ENCODE assay signal across 13 cellular contexts in genomic region chr12:27608890-27609289, GRCh38.
DNase-seq lines count a peak whose midpoint lies in the region; ATAC-seq and TF ChIP-seq lines count a peak whose summit lies in the region.
"Had no signal": no experiment of that assay in that cellular context is flagged by ENCODE, and none has a peak within 500 bp of the region (broad histone marks: within the 10 kb centered on the region; RNA-seq: fewer than 3 reads in every experiment).

No MANE protein-coding gene starts in this region.

- peaks cover 32% of the 10 kb centered on the region for H3K4me1 Mint-ChIP-seq in nephron progenitor cell
- H3K4me1 Mint-ChIP-seq: activated naive CD8-positive, alpha-beta T cell treated with anti-CD3 and anti-CD28 coated beads, Interleukin-2, amount 10 ng/mL, durations not matched to agents 7 days and 5 days; B cell; stimulated activated memory B cell treated with anti-CD40 and anti-IgM and Interleukin-4, amounts not matched to agents 10 μg/mL and 1 μg/mL and 100 μg/mL, for 72 hours had no signal

- peak overlapping the region; percentile 80 for H3K27ac Mint-ChIP-seq in nephron progenitor cell
- peak overlapping the region in 1 of 2 donors; percentile 45 for H3K27ac Mint-ChIP-seq in activated naive CD4-positive, alpha-beta T cell treated with anti-CD3 and anti-CD28 coated beads, Interleukin-2, amount 50 U/mL, for 72 hours
- H3K27ac Mint-ChIP-seq: activated naive CD8-positive, alpha-beta T cell treated with anti-CD3 and anti-CD28 coated beads, Interleukin-2, amount 10 ng/mL, durations not matched to agents 7 days and 5 days; B cell; stimulated activated memory B cell treated with anti-CD40 and anti-IgM and Interleukin-4, amounts not matched to agents 10 μg/mL and 1 μg/mL and 100 μg/mL, for 72 hours; T-helper 2 cell treated with Interferon-gamma antibody and Interleukin-4, amounts not matched to agents 5 μg/mL and 100 μg/mL, for 36 hours had no signal

- TF ChIP-seq EP300 in transverse colon (IDR thresholded peaks at IDR 0.05; ENCODE audit: low read depth): no peak

- H3K27me3 ChIP-seq in MG63: no peaks in the 10 kb centered on the region
- H3K27me3 ChIP-seq in dorsolateral prefrontal cortex: no peaks in the 10 kb centered on the region
- no peaks in the 10 kb centered on the region for H3K27me3 ChIP-seq in transverse colon
- H3K27me3 ChIP-seq: SJCRH30 had no signal

- H3K36me3 Mint-ChIP-seq in nephron progenitor cell (ENCODE audit: low read depth): peaks cover 20% of the 10 kb centered on the region
- H3K36me3 Mint-ChIP-seq in activated naive CD4-positive, alpha-beta T cell treated with anti-CD3 and anti-CD28 coated beads, Interleukin-2, amount 50 U/mL, for 72 hours: peaks cover 0 to 1% of the 10 kb centered on the region in 2 donors

- H3K27me3 Mint-ChIP-seq in nephron progenitor cell (ENCODE audit: low read depth, poor library complexity): no peaks in the 10 kb centered on the region
- H3K27me3 Mint-ChIP-seq: B cell; stimulated activated memory B cell treated with anti-CD40 and anti-IgM and Interleukin-4, amounts not matched to agents 10 μg/mL and 1 μg/mL and 100 μg/mL, for 72 hours had no signal

- H3K4me3 Mint-ChIP-seq in nephron progenitor cell: no peak overlapping the region
- H3K4me3 Mint-ChIP-seq: activated naive CD8-positive, alpha-beta T cell treated with anti-CD3 and anti-CD28 coated beads, Interleukin-2, amount 10 ng/mL, durations not matched to agents 7 days and 5 days; B cell; stimulated activated memory B cell treated with anti-CD40 and anti-IgM and Interleukin-4, amounts not matched to agents 10 μg/mL and 1 μg/mL and 100 μg/mL, for 72 hours; T-helper 2 cell treated with Interferon-gamma antibody and Interleukin-4, amounts not matched to agents 5 μg/mL and 100 μg/mL, for 36 hours had no signal

- in situ Hi-C loops in transverse colon (cut with MboI; ENCODE audit: low pct_ligation_motif_present in 1 of 4, low pct_unique_long_range_greater_than_20kb in 1 of 4, low sequenced_read_pairs in 3 of 4): no loop called here

- no peak for TF ChIP-seq CTCF in dorsolateral prefrontal cortex (IDR thresholded peaks at IDR 0.05 in 54 of 56, conservative IDR thresholded peaks at IDR 0.05 in 2 of 56; ENCODE audit: low read depth in 1 of 56, partially characterized antibody in 56 of 56)
- TF ChIP-seq CTCF in nephron progenitor cell (IDR thresholded peaks at IDR 0.05): no peak
- TF ChIP-seq CTCF in transverse colon (IDR thresholded peaks at IDR 0.05): no peak

- no peak for TF ChIP-seq POLR2A in transverse colon (IDR thresholded peaks at IDR 0.05)

- H3K27ac ChIP-seq in dorsolateral prefrontal cortex (peak overlapping the region in 52 of 59 donors; percentile 3 to 87 (median 65)), transverse colon (peak overlapping the region in 3 of 4 donors; percentile 3 to 27 (median 11))
- H3K27ac ChIP-seq: SJCRH30 had no signal

- no peak for ATAC-seq in activated naive CD4-positive, alpha-beta T cell treated with anti-CD3 and anti-CD28 coated beads, Interleukin-2, amount 50 U/mL, for 72 hours

- DNase-seq in MG63 (no peak), dorsolateral prefrontal cortex (peak in 1 of 10 donors; percentile 36), nephron progenitor cell (no peak), transverse colon (no peak), ureter (ENCODE audit: low spot score) (no peak), activated gamma-delta T cell (lab: John Stamatoyannopoulos, UW) (no peak)
- DNase-seq in activated naive CD4-positive, alpha-beta T cell treated with anti-CD3 and anti-CD28 coated beads, Interleukin-2, amount 50 U/mL, for 72 hours (ENCODE audit: low spot score in 2 of 2): no peak
- DNase-seq: activated naive CD8-positive, alpha-beta T cell treated with anti-CD3 and anti-CD28 coated beads, Interleukin-2, amount 10 ng/mL, durations not matched to agents 7 days and 5 days; mesendoderm; SJCRH30 had no signal

- H3K9me3 ChIP-seq in MG63 (peaks cover 13% of the 10 kb centered on the region), transverse colon (no peaks in the 10 kb centered on the region)
- H3K9me3 ChIP-seq: SJCRH30 had no signal

- H3K36me3 ChIP-seq in MG63: peaks cover 8% of the 10 kb centered on the region
- H3K36me3 ChIP-seq in transverse colon: no peaks in the 10 kb centered on the region
- H3K36me3 ChIP-seq: SJCRH30 had no signal

- H3K9me3 Mint-ChIP-seq in nephron progenitor cell: peaks cover 8% of the 10 kb centered on the region
- peaks cover 6 to 7% of the 10 kb centered on the region in 2 donors for H3K9me3 Mint-ChIP-seq in activated naive CD4-positive, alpha-beta T cell treated with anti-CD3 and anti-CD28 coated beads, Interleukin-2, amount 50 U/mL, for 72 hours

- 75 to 95% methylated on average over 8 of the region's 8 CpGs for WGBS in transverse colon (ENCODE audit: low coverage in 1 of 2), 2 donors

- peaks cover 0 to 25% (median 16%) of the 10 kb centered on the region in 4 donors for H3K4me1 ChIP-seq in transverse colon
- H3K4me1 ChIP-seq: SJCRH30 had no signal

- intact Hi-C loops in dorsolateral prefrontal cortex (cut with DNase I) (no loop called here), transverse colon (cut with DNase I; ENCODE audit: low total_unique reads) (no loop called here)

- H3K4me3 ChIP-seq in MG63: peak overlapping the region; percentile 33
- H3K4me3 ChIP-seq in dorsolateral prefrontal cortex: peak overlapping the region in 42 of 59 donors; percentile 2 to 58 (median 34)
- H3K4me3 ChIP-seq in transverse colon: no peak overlapping the region
- H3K4me3 ChIP-seq: SJCRH30 had no signal

Comparison
In these comparisons a context has a peak if more than half of its experiments do, and no peak if none do; other contexts are left out.
1. H3K4me3 ChIP-seq: peak in MG63 (single experiment) and dorsolateral prefrontal cortex (42 of 59); none in transverse colon (0 of 4).